In the genomic region with DNA sequence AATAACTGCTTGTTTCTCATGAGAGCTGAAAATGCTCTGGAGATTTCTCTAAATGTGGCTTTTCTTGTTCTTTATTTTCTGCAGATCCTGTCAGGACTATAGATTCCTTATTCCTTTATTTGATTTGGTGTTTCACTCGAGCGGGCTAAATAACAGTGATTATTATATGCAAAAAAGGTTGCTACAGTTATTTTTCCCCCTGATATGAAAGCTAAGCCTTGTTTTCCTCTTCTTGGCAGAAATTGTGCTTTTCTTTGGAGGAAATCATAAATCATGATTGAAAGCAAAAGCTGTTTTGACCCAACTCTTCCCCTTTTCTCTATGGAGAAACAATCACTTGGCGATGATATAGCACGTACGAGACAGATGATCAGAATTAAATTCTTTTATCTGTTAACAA, we compare ENCODE assay signal across 11 cellular contexts. TPM values are rescaled to one million over a fixed set of nuclear protein-coding genes. Genes with fewer than 3 reads are reported as not detected.
DNase-seq lines count a peak whose midpoint lies in the region; ATAC-seq and TF ChIP-seq lines count a peak whose summit lies in the region.
"Had no signal": no experiment of that assay in that cellular context is flagged by ENCODE, and none has a peak within 500 bp of the region (broad histone marks: within the 10 kb centered on the region; RNA-seq: fewer than 3 reads in every experiment).

No MANE protein-coding gene starts in this region.

- H3K9ac ChIP-seq in rectal smooth muscle tissue (ENCODE audit: low read length) = no peak overlapping the region

- H3K4me3 ChIP-seq in AG10803 (ENCODE audit: low read length) = peak overlapping the region; percentile 38
- no peak overlapping the region for H3K4me3 ChIP-seq in Peyer's patch
- H3K4me3 ChIP-seq in fibroblast of the aortic adventitia (ENCODE audit: low read depth, low read length) = peak overlapping the region; percentile 43
- no peak overlapping the region for H3K4me3 ChIP-seq in rectal smooth muscle tissue (ENCODE audit: low read length)

- H3K27me3 ChIP-seq in Peyer's patch (no peaks in the 10 kb centered on the region), rectal smooth muscle tissue (ENCODE audit: control insufficient read depth, insufficient read depth, low read length) (no peaks in the 10 kb centered on the region)

- H3K9me3 ChIP-seq in Peyer's patch = no peaks in the 10 kb centered on the region

- H3K27ac ChIP-seq in Peyer's patch (peak overlapping the region in 3 of 4 donors; percentile 10 to 32 (median 26)), rectal smooth muscle tissue (ENCODE audit: low read depth, low read length) (peak overlapping the region; percentile 69)
- H3K27ac ChIP-seq: C4-2B had no signal

- TF ChIP-seq POLR2A in Peyer's patch (IDR thresholded peaks at IDR 0.05) = no peak

- H3K4me1 ChIP-seq in Peyer's patch (peaks cover 0 to 6% (median 1%) of the 10 kb centered on the region in 4 donors), rectal smooth muscle tissue (ENCODE audit: control insufficient read depth, insufficient read depth, low read length) (peaks cover 27% of the 10 kb centered on the region)

- DNase-seq in AG10803 (ENCODE audit: low read depth) (no peak), Peyer's patch (no peak), fibroblast of the aortic adventitia (ENCODE audit: low read depth) (peak; percentile 45), NCI-H2171 treated with DMSO at 0.1 percent for 48 hours (lab: John Stamatoyannopoulos, UW) (no peak), cerebellar nuclear complex (lab: John Stamatoyannopoulos, UW) (no peak)
- DNase-seq in effector CD4-positive, alpha-beta T cell = no peak
- DNase-seq: KG1, NCI-H748 treated with DMSO at 0.1 percent for 48 hours had no signal

- no peak for ATAC-seq in GM19397 (IDR thresholded peaks at IDR 0.05; ENCODE audit: unreplicated experiment)

- TF ChIP-seq CTCF in AG10803 (conservative IDR thresholded peaks at IDR 0.05; ENCODE audit: low read length) (no peak), Peyer's patch (IDR thresholded peaks at IDR 0.05) (no peak), fibroblast of the aortic adventitia (IDR thresholded peaks at IDR 0.05; ENCODE audit: insufficient read depth, low read length) (no peak)

- no peaks in the 10 kb centered on the region for H3K36me3 ChIP-seq in Peyer's patch
- no peaks in the 10 kb centered on the region for H3K36me3 ChIP-seq in rectal smooth muscle tissue (ENCODE audit: control insufficient read depth, insufficient read depth, low read length)

RNA-seq across cellular contexts. Expression of a gene that starts 31.3 kb away (rescaled TPM):
- total RNA-seq in Peyer's patch = 100 to 1,000 TPM in 1 of 4 donors, 10 to 100 TPM in 3; 37.5 to 171 (median 48.1) TPM
- total RNA-seq in fibroblast of the aortic adventitia (ENCODE audit: low replicate concordance) = 131 and 211 TPM in 2 replicates

Comparison
In these comparisons a context has a peak if more than half of its experiments do, and no peak if none do; other contexts are left out.
1. H3K4me3 ChIP-seq: peak in AG10803 (single experiment) and fibroblast of the aortic adventitia (single experiment); none in Peyer's patch (0 of 4) and rectal smooth muscle tissue (single experiment).